In the genomic region with DNA sequence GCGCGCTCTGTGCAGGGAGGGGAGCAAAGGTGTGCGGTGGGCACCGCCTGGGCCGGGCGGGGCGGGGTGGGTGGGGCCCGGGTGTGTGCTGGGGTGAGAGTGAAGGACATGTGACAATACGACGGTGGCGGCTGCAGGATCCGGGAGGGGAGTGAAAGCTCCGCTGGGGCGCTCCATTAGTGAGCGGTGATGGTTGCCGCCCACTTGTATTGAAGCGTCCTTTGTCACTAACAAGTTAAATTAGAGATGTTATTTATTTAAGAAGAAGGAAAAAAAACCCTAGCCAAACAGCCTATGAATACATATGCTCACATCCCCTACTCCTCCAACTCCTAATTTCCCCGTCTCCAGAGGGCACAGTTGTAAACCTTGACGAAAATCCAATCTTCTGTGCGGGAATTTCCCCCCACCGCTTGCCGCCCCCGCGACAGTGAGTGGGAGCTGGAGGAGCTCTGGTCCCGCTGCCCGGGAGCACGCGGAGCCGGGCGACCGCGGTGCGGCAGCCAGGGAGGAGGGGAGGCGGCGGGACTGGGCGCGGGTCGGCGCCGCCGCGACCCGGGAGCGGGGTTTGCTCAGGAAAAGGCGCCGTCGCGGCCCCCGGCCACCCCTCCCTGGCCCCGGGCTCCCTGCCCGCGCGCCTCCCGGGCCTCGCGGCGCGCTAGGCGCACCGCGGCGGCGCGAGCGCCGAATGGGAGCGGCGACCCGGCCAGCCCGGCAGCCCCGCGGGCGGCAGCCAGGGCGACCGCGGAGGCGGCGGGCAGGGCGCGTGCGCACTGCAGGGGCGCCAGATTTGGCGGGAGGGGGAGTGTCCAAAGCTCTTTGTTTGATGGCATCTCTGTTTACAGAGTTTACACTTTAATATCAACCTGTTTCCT, we compare ENCODE assay signal across 8 cellular contexts. TPM values are rescaled to one million over a fixed set of nuclear protein-coding genes. Genes with fewer than 3 reads are reported as not detected.
A peak's percentile ranks its signal among the peaks of the same experiment; 100 is the strongest.
DNase-seq lines count a peak whose midpoint lies in the region; ATAC-seq, FAIRE-seq and TF ChIP-seq lines count a peak whose summit lies in the region.

MYB (plus strand) TSS at position 851 of the 875 bp plus-strand sequence. CDS start 206 bp downstream, outside the sequence.

- TF ChIP-seq CTCF in A549 (IDR thresholded peaks at IDR 0.05) (no peak), astrocyte of the spinal cord (IDR thresholded peaks at IDR 0.05; ENCODE audit: low read depth, low read length) (no peak)

- POLR2A ChIA-PET in A549 (lab: Yijun Ruan, JAX): no interaction called here

- H3K27ac ChIP-seq in A549: peak within 1 kb of the TSS; percentile 85 to 90

- no peak for FAIRE-seq in A549 (lab: Jason Lieb, UNC)

- H3K9me3 ChIP-seq in A549: no peaks in the 10 kb centered on the region

- H3K4me2 ChIP-seq in A549: peak within 1 kb of the TSS; percentile 100

- H3K4me3 ChIP-seq in A549 (peak within 1 kb of the TSS; percentile 94), astrocyte of the spinal cord (ENCODE audit: low read depth, low read length) (peak within 1 kb of the TSS; percentile 58)

- no peak for TF ChIP-seq RAD21 in A549 (conservative IDR thresholded peaks at IDR 0.05 in 1 of 2, IDR thresholded peaks at IDR 0.05 in 1 of 2)

- no peak for TF ChIP-seq POLR2A in A549 (IDR thresholded peaks at IDR 0.05; ENCODE audit: low read length)

- peak; percentile 71 to 80 for ATAC-seq in A549
- peak; percentile 26 for ATAC-seq in GM18858 (IDR thresholded peaks at IDR 0.05; ENCODE audit: unreplicated experiment)
- peak; percentile 32 for ATAC-seq in HG03066 (IDR thresholded peaks at IDR 0.05; ENCODE audit: low read depth, unreplicated experiment)

- peak; percentile 59 to 64 for DNase-seq in A549 (ENCODE audit: low read depth in 1 of 2, low spot score in 1 of 2)
- DNase-seq in NCI-H2107 (lab: John Stamatoyannopoulos, UW): peak; percentile 20
- DNase-seq in T-helper 9 cell: peak; percentile 44
- peak; percentile 29 for DNase-seq in astrocyte of the spinal cord (ENCODE audit: low read depth, low spot score)
- peak; percentile 85 for DNase-seq in iPS-NIHi7 (ENCODE audit: extremely low spot score)
- peak; percentile 82 for DNase-seq in stimulated activated CD4-positive, alpha-beta T cell treated with anti-CD3 and anti-CD28 coated beads, Interleukin-15, amount 100 ng/mL, for 24 hours

- no peaks in the 10 kb centered on the region for H3K4me1 ChIP-seq in A549

- CTCF ChIA-PET in A549 (lab: Yijun Ruan, JAX): interaction anchor here (0.7 to 1.4 kb wide), 3 partner anchors 10 to 77 kb away, joined by 3 to 5 read pairs (median 3); no protein-coding TSS in a partner anchor

- in situ Hi-C loops in astrocyte of the spinal cord (cut with HindIII; ENCODE audit: low sequenced_read_pairs): no loop called here

- WGBS in A549 (ENCODE audit: missing lambda C conversion rate): under 1% methylated on average over 16 of the region's 83 CpGs

- no peak for TF ChIP-seq EP300 in A549 (IDR thresholded peaks at IDR 0.05)

TF ChIP-seq in A549, 52 proteins besides CTCF, POLR2A, EP300 and RAD21:
- TF ChIP-seq, protein P1, sequence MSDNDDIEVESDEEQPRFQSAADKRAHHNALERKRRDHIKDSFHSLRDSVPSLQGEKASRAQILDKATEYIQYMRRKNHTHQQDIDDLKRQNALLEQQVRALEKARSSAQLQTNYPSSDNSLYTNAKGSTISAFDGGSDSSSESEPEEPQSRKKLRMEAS (IDR thresholded peaks at IDR 0.05): peak; percentile 48
- TF ChIP-seq JUN (IDR thresholded peaks at IDR 0.05) (0 out of 5 replicates have a peak, but pooled peaks of 1 of the 2 experiments have one; percentile 25), E2F6 (IDR thresholded peaks at IDR 0.05; ENCODE audit: borderline replicate concordance, low read depth) (peak; percentile 61; the same call in 1 of the 2 replicates), POLR2AphosphoS2 (conservative IDR thresholded peaks at IDR 0.05; ENCODE audit: low read length) (no peak), HDAC2 (IDR thresholded peaks at IDR 0.05) (no peak)

RNA-seq across cellular contexts. Expression of gene MYB, which starts in this region (rescaled TPM):
- polyA plus RNA-seq in A549 (2011; rRNA removed) (0.22 and 0.24 TPM in 2 replicates), A549 (2017; fragmentation: RNase III; extraction: RNeasy Plus Mini Kit Qiagen cat#74134 plus additional on column Dnase treatment) (0.27 to 0.47 TPM (median 0.38 TPM) in 3 replicates)
- 0.07 and 0.12 TPM in 2 replicates for polyA plus RNA-seq in A549 (2012; cell fraction: cytosol; rRNA removed)
- 0.04 and 0.20 TPM in 2 replicates for polyA plus RNA-seq in A549 (2012; cell fraction: nucleus; rRNA removed)
- polyA minus RNA-seq in A549 (2011; rRNA and poly(A)+ RNA removed): 0.15 and 0.45 TPM in 2 replicates

Comparison
In these comparisons a context has a peak if more than half of its experiments do, and no peak if none do; other contexts are left out.
1. Peak in every context shown above with its lines: DNase-seq, ATAC-seq, H3K4me3 ChIP-seq and H3K27ac ChIP-seq.
2. Peak in DNase-seq, ATAC-seq, H3K4me3 ChIP-seq, H3K27ac ChIP-seq and H3K4me2 ChIP-seq in A549; RNA of the gene not detected or under 1 TPM.
3. DNase-seq: peak in every context shown above with its lines; median percentile 85 in iPS-NIHi7; 82 in stimulated activated CD4-positive, alpha-beta T cell treated with anti-CD3 and anti-CD28 coated beads, Interleukin-15, amount 100 ng/mL, for 24 hours; 62 in A549; 44 in T-helper 9 cell; 29 in astrocyte of the spinal cord; 20 in NCI-H2107.